In the genomic region with DNA sequence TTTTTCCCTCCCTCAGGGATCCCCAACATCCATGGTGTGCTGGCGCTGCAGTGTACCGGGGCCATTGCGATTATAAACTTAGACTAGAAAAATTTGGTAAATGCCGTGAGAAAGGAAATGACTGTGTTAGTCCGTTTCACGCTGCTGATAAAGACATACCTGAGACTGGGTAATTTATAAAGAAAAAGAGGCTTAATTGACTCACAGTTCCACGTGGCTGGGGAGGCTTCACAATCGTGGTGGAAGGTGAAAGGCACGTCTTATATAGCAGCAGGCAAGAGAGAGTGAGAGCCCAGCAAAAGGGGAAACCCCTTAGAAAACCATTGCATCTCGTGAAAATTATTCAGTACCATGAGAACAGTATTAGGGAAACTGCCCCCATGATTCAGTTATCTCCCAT, we compare ENCODE assay signal across 18 cellular contexts. TPM values are rescaled to one million over a fixed set of nuclear protein-coding genes. Genes with fewer than 3 reads are reported as not detected.
A peak's percentile ranks its signal among the peaks of the same experiment; 100 is the strongest.
DNase-seq lines count a peak whose midpoint lies in the region; ATAC-seq lines count a peak whose summit lies in the region.
"Had no signal": no experiment of that assay in that cellular context is flagged by ENCODE, and none has a peak within 500 bp of the region (broad histone marks: within the 10 kb centered on the region; RNA-seq: fewer than 3 reads in every experiment).

No MANE protein-coding gene starts in this region.

- no peaks in the 10 kb centered on the region for H3K9me3 Mint-ChIP-seq in activated CD4-positive, alpha-beta T cell treated with anti-CD3 and anti-CD28 coated beads, Interleukin-2, amount 10 ng/mL, durations not matched to agents 7 days and 5 days
- peaks cover 3% of the 10 kb centered on the region for H3K9me3 Mint-ChIP-seq in activated naive CD8-positive, alpha-beta T cell treated with anti-CD3 and anti-CD28 coated beads, Interleukin-2, amount 50 U/mL, for 24 hours
- peaks cover 5% of the 10 kb centered on the region for H3K9me3 Mint-ChIP-seq in activated naive CD8-positive, alpha-beta T cell treated with anti-CD3 and anti-CD28 coated beads for 36 hours
- H3K9me3 Mint-ChIP-seq in activated T-helper 17 cell treated with anti-CD3 and anti-CD28 coated beads, Interleukin-2, amount 50 U/mL, for 72 hours = peaks cover 3% of the 10 kb centered on the region
- peaks cover 0 to 7% of the 10 kb centered on the region in 2 donors for H3K9me3 Mint-ChIP-seq in stimulated activated naive CD8-positive, alpha-beta T cell treated with anti-CD3 and anti-CD28 coated beads, Interleukin-15, amount 100 ng/mL, for 72 hours

- peak; percentile 26 for DNase-seq in activated CD4-positive, alpha-beta T cell treated with anti-CD3 and anti-CD28 coated beads for 48 hours
- DNase-seq in activated CD4-positive, alpha-beta T cell treated with anti-CD3 and anti-CD28 coated beads, Interleukin-2, amount 10 ng/mL, durations not matched to agents 7 days and 5 days = no peak
- DNase-seq in activated naive CD8-positive, alpha-beta T cell treated with anti-CD3 and anti-CD28 coated beads, Interleukin-2, amount 50 U/mL, for 24 hours = no peak
- DNase-seq in activated naive CD8-positive, alpha-beta T cell treated with anti-CD3 and anti-CD28 coated beads for 36 hours = no peak
- peak in 1 of 2 donors; percentile 17 for DNase-seq in stimulated activated naive CD8-positive, alpha-beta T cell treated with anti-CD3 and anti-CD28 coated beads, Interleukin-15, amount 100 ng/mL, for 72 hours
- DNase-seq: 8988T; CD4-positive, alpha-beta memory T cell; DMS153; DMS79; GDM1; GM23248 had no signal

- no peaks in the 10 kb centered on the region for H3K4me1 Mint-ChIP-seq in activated CD4-positive, alpha-beta T cell treated with anti-CD3 and anti-CD28 coated beads, Interleukin-2, amount 10 ng/mL, durations not matched to agents 7 days and 5 days
- no peaks in the 10 kb centered on the region for H3K4me1 Mint-ChIP-seq in activated naive CD8-positive, alpha-beta T cell treated with anti-CD3 and anti-CD28 coated beads, Interleukin-2, amount 50 U/mL, for 24 hours
- H3K4me1 Mint-ChIP-seq in activated naive CD8-positive, alpha-beta T cell treated with anti-CD3 and anti-CD28 coated beads for 36 hours = no peaks in the 10 kb centered on the region
- H3K4me1 Mint-ChIP-seq in activated T-helper 17 cell treated with anti-CD3 and anti-CD28 coated beads, Interleukin-2, amount 50 U/mL, for 72 hours = no peaks in the 10 kb centered on the region
- H3K4me1 Mint-ChIP-seq in stimulated activated naive CD8-positive, alpha-beta T cell treated with anti-CD3 and anti-CD28 coated beads, Interleukin-15, amount 100 ng/mL, for 72 hours = no peaks in the 10 kb centered on the region
- H3K4me1 Mint-ChIP-seq: CD14-positive monocyte had no signal

- CTCF ChIA-PET in activated CD4-positive, alpha-beta T cell treated with anti-CD3 and anti-CD28 coated beads, Interleukin-2, amount 10 ng/mL, durations not matched to agents 7 days and 5 days (lab: Charles Lee) = no interaction called here

- POLR2A ChIA-PET in activated CD4-positive, alpha-beta T cell treated with anti-CD3 and anti-CD28 coated beads, Interleukin-2, amount 10 ng/mL, durations not matched to agents 7 days and 5 days (lab: Charles Lee) = no interaction called here

- H3K27ac Mint-ChIP-seq in activated CD4-positive, alpha-beta T cell treated with anti-CD3 and anti-CD28 coated beads, Interleukin-2, amount 10 ng/mL, durations not matched to agents 7 days and 5 days = no peak overlapping the region
- no peak overlapping the region for H3K27ac Mint-ChIP-seq in activated naive CD8-positive, alpha-beta T cell treated with anti-CD3 and anti-CD28 coated beads, Interleukin-2, amount 50 U/mL, for 24 hours
- H3K27ac Mint-ChIP-seq in activated naive CD8-positive, alpha-beta T cell treated with anti-CD3 and anti-CD28 coated beads for 36 hours = no peak overlapping the region
- H3K27ac Mint-ChIP-seq in activated T-helper 17 cell treated with anti-CD3 and anti-CD28 coated beads, Interleukin-2, amount 50 U/mL, for 72 hours = peak overlapping the region; percentile 14
- H3K27ac Mint-ChIP-seq in stimulated activated naive CD8-positive, alpha-beta T cell treated with anti-CD3 and anti-CD28 coated beads, Interleukin-15, amount 100 ng/mL, for 72 hours = no peak overlapping the region
- H3K27ac Mint-ChIP-seq: CD14-positive monocyte had no signal

- peak; percentile 44 for ATAC-seq in activated naive CD8-positive, alpha-beta T cell treated with anti-CD3 and anti-CD28 coated beads, Interleukin-2, amount 50 U/mL, for 24 hours
- peak; percentile 59 for ATAC-seq in activated T-helper 17 cell treated with anti-CD3 and anti-CD28 coated beads, Interleukin-2, amount 50 U/mL, for 72 hours (replicated peaks)
- ATAC-seq in stimulated activated naive CD8-positive, alpha-beta T cell treated with anti-CD3 and anti-CD28 coated beads, Interleukin-15, amount 100 ng/mL, for 72 hours = peak; percentile 68
- no peak for ATAC-seq in HG03139 (IDR thresholded peaks at IDR 0.05; ENCODE audit: unreplicated experiment)

- H3K27me3 Mint-ChIP-seq in activated CD4-positive, alpha-beta T cell treated with anti-CD3 and anti-CD28 coated beads, Interleukin-2, amount 10 ng/mL, durations not matched to agents 7 days and 5 days = no peaks in the 10 kb centered on the region
- H3K27me3 Mint-ChIP-seq in activated naive CD8-positive, alpha-beta T cell treated with anti-CD3 and anti-CD28 coated beads, Interleukin-2, amount 50 U/mL, for 24 hours = peaks cover 1% of the 10 kb centered on the region
- H3K27me3 Mint-ChIP-seq in activated naive CD8-positive, alpha-beta T cell treated with anti-CD3 and anti-CD28 coated beads for 36 hours = no peaks in the 10 kb centered on the region
- H3K27me3 Mint-ChIP-seq in activated T-helper 17 cell treated with anti-CD3 and anti-CD28 coated beads, Interleukin-2, amount 50 U/mL, for 72 hours = peaks cover 12% of the 10 kb centered on the region
- no peaks in the 10 kb centered on the region for H3K27me3 Mint-ChIP-seq in stimulated activated naive CD8-positive, alpha-beta T cell treated with anti-CD3 and anti-CD28 coated beads, Interleukin-15, amount 100 ng/mL, for 72 hours

- no peaks in the 10 kb centered on the region for H3K36me3 Mint-ChIP-seq in activated CD4-positive, alpha-beta T cell treated with anti-CD3 and anti-CD28 coated beads, Interleukin-2, amount 10 ng/mL, durations not matched to agents 7 days and 5 days (ENCODE audit: low read depth)
- H3K36me3 Mint-ChIP-seq in activated naive CD8-positive, alpha-beta T cell treated with anti-CD3 and anti-CD28 coated beads, Interleukin-2, amount 50 U/mL, for 24 hours (ENCODE audit: low read depth) = no peaks in the 10 kb centered on the region
- no peaks in the 10 kb centered on the region for H3K36me3 Mint-ChIP-seq in activated naive CD8-positive, alpha-beta T cell treated with anti-CD3 and anti-CD28 coated beads for 36 hours
- H3K36me3 Mint-ChIP-seq in activated T-helper 17 cell treated with anti-CD3 and anti-CD28 coated beads, Interleukin-2, amount 50 U/mL, for 72 hours (ENCODE audit: low read depth) = no peaks in the 10 kb centered on the region
- H3K36me3 Mint-ChIP-seq: CD14-positive monocyte; CD4-positive, alpha-beta memory T cell had no signal

- H3K4me3 Mint-ChIP-seq in activated CD4-positive, alpha-beta T cell treated with anti-CD3 and anti-CD28 coated beads, Interleukin-2, amount 10 ng/mL, durations not matched to agents 7 days and 5 days = no peak overlapping the region
- no peak overlapping the region for H3K4me3 Mint-ChIP-seq in activated naive CD8-positive, alpha-beta T cell treated with anti-CD3 and anti-CD28 coated beads, Interleukin-2, amount 50 U/mL, for 24 hours
- no peak overlapping the region for H3K4me3 Mint-ChIP-seq in activated naive CD8-positive, alpha-beta T cell treated with anti-CD3 and anti-CD28 coated beads for 36 hours
- no peak overlapping the region for H3K4me3 Mint-ChIP-seq in activated T-helper 17 cell treated with anti-CD3 and anti-CD28 coated beads, Interleukin-2, amount 50 U/mL, for 72 hours
- H3K4me3 Mint-ChIP-seq in stimulated activated naive CD8-positive, alpha-beta T cell treated with anti-CD3 and anti-CD28 coated beads, Interleukin-15, amount 100 ng/mL, for 72 hours = no peak overlapping the region
- H3K4me3 Mint-ChIP-seq: CD14-positive monocyte; CD4-positive, alpha-beta memory T cell had no signal

RNA-seq across cellular contexts. Expression of gene NTSR2, which starts 44.3 kb away (rescaled TPM):
- total RNA-seq in activated CD4-positive, alpha-beta T cell treated with anti-CD3 and anti-CD28 coated beads, Interleukin-2, amount 10 ng/mL, durations not matched to agents 7 days and 5 days = not detected
- not detected for total RNA-seq in activated naive CD8-positive, alpha-beta T cell treated with anti-CD3 and anti-CD28 coated beads for 36 hours
- not detected for total RNA-seq in activated T-helper 17 cell treated with anti-CD3 and anti-CD28 coated beads, Interleukin-2, amount 50 U/mL, for 72 hours
- total RNA-seq: A673; CD4-positive, alpha-beta memory T cell; Daoy; GM23248; H4; HT-29 had no signal
